Comparison of ENCODE assay signal across 23 cellular contexts in genomic region chr22:49768511-49768910, GRCh38. TPM values are rescaled to one million over a fixed set of nuclear protein-coding genes. Genes with fewer than 3 reads are reported as not detected.
A peak's percentile ranks its signal among the peaks of the same experiment; 100 is the strongest.
DNase-seq lines count a peak whose midpoint lies in the region; TF ChIP-seq lines count a peak whose summit lies in the region.
"Had no signal": no experiment of that assay in that cellular context is flagged by ENCODE, and none has a peak within 500 bp of the region (broad histone marks: within the 10 kb centered on the region; RNA-seq: fewer than 3 reads in every experiment).

No MANE protein-coding gene starts in this region.

- POLR2A ChIA-PET in CD4-positive, alpha-beta memory T cell (lab: Charles Lee; ENCODE audit: partially characterized antibody), result interaction anchor here (1.1 to 1.7 kb wide), 3 partner anchors 58 to 157 kb away, joined by 3 to 7 read pairs (median 5); no protein-coding TSS in a partner anchor
- POLR2A ChIA-PET in Caco-2 (lab: Charles Lee), result no interaction called here

- H2AFZ ChIP-seq in osteoblast (ENCODE audit: low read length), result no peak overlapping the region

- peaks cover 16% of the 10 kb centered on the region for H3K36me3 ChIP-seq in BE2C
- no peaks in the 10 kb centered on the region for H3K36me3 ChIP-seq in CD4-positive, alpha-beta memory T cell (ENCODE audit: insufficient read depth, low read length)
- H3K36me3 ChIP-seq in osteoblast (ENCODE audit: insufficient read depth, low read length), result peaks cover 9% of the 10 kb centered on the region
- no peaks in the 10 kb centered on the region; the same call in 1 of the 2 replicates for H3K36me3 ChIP-seq in Caco-2 (ENCODE audit: control insufficient read depth, insufficient read depth, low read length)
- H3K36me3 ChIP-seq: HAP-1 had no signal

- H3K4me1 ChIP-seq in BE2C (no peaks in the 10 kb centered on the region), osteoblast (ENCODE audit: insufficient read depth, low read length) (no peaks in the 10 kb centered on the region), Caco-2 (no peaks in the 10 kb centered on the region)
- no peaks in the 10 kb centered on the region for H3K4me1 ChIP-seq in CD4-positive, alpha-beta memory T cell (ENCODE audit: insufficient read depth, low read length)
- H3K4me1 ChIP-seq: SJSA1 had no signal

- H3K4me2 ChIP-seq in osteoblast (ENCODE audit: insufficient read depth, low read length), result no peak overlapping the region
- H3K4me2 ChIP-seq: smooth muscle cell had no signal

- H3K9me3 Mint-ChIP-seq in CD4-positive, alpha-beta memory T cell, result peaks cover 0 to 12% (median 10%) of the 10 kb centered on the region in 8 donors
- H3K9me3 Mint-ChIP-seq in glutamatergic neuron (ENCODE audit: unreplicated experiment), result peaks cover 4% of the 10 kb centered on the region
- H3K9me3 Mint-ChIP-seq in Caco-2 (ENCODE audit: unreplicated experiment), result peaks cover 18% of the 10 kb centered on the region

- peaks cover 0 to 7% (median 4%) of the 10 kb centered on the region in 4 donors for H3K4me1 Mint-ChIP-seq in CD4-positive, alpha-beta memory T cell
- H3K4me1 Mint-ChIP-seq in glutamatergic neuron (ENCODE audit: low read depth, unreplicated experiment), result peaks cover 6% of the 10 kb centered on the region
- H3K4me1 Mint-ChIP-seq in Caco-2 (ENCODE audit: low read depth, unreplicated experiment), result no peaks in the 10 kb centered on the region

- H4K20me1 ChIP-seq in osteoblast (ENCODE audit: insufficient read depth, low read length), result peaks cover 8% of the 10 kb centered on the region

- peak overlapping the region in 5 of 7 donors; percentile 22 to 79 (median 62) for H3K27ac Mint-ChIP-seq in CD4-positive, alpha-beta memory T cell
- peak overlapping the region; percentile 74 for H3K27ac Mint-ChIP-seq in glutamatergic neuron (ENCODE audit: unreplicated experiment)
- H3K27ac Mint-ChIP-seq in Caco-2 (ENCODE audit: unreplicated experiment), result no peak overlapping the region
- H3K27ac Mint-ChIP-seq: T-helper 1 cell treated with Interleukin-12 subunit alpha and Interleukin-12 subunit beta and Interleukin-4 antibody, amounts not matched to agents 30 μg/mL and 1 μg/mL, for 36 hours had no signal

- BruUV-seq in Caco-2 (replicated peaks; lab: Mats Ljungman, UMichigan), result no TSS peak

- no peaks in the 10 kb centered on the region for H3K27me3 Mint-ChIP-seq in CD4-positive, alpha-beta memory T cell
- peaks cover 16% of the 10 kb centered on the region for H3K27me3 Mint-ChIP-seq in glutamatergic neuron (ENCODE audit: unreplicated experiment)
- no peaks in the 10 kb centered on the region for H3K27me3 Mint-ChIP-seq in Caco-2 (ENCODE audit: insufficient read depth, unreplicated experiment)
- H3K27me3 Mint-ChIP-seq: naive thymus-derived CD4-positive, alpha-beta T cell; stimulated activated naive CD8-positive, alpha-beta T cell treated with anti-CD3 and anti-CD28 coated beads, Interleukin-15, amount 100 ng/mL, for 72 hours had no signal

- TF ChIP-seq CTCF in BE2C (IDR thresholded peaks at IDR 0.05; ENCODE audit: low read depth, low read length) (no peak), glutamatergic neuron (IDR thresholded peaks at IDR 0.05; ENCODE audit: partially characterized antibody, unreplicated experiment) (no peak), osteoblast (IDR thresholded peaks at IDR 0.05; ENCODE audit: extremely low read depth, low read depth, low read length) (no peak), Caco-2 (IDR thresholded peaks at IDR 0.05; ENCODE audit: insufficient read depth in 1 of 2, low read depth in 1 of 2, low read length in 1 of 2, severe bottlenecking in 1 of 2, unreplicated experiment in 1 of 2) (no peak), foreskin fibroblast (IDR thresholded peaks at IDR 0.05; ENCODE audit: low read depth, low read length) (no peak)

- intact Hi-C loops in CD4-positive, alpha-beta memory T cell (cut with micrococcal nuclease), result loop anchor here (5.0 to 10.0 kb wide), 2 partner anchors 39 to 116 kb away; no protein-coding TSS in a partner anchor
- intact Hi-C loops in Caco-2 (cut with micrococcal nuclease; ENCODE audit: unreplicated experiment), result loop anchor here (5.0 kb wide), 1 partner anchor 264 kb away; no protein-coding TSS in a partner anchor

- no peak overlapping the region for H3K27ac ChIP-seq in CD4-positive, alpha-beta memory T cell (ENCODE audit: low read depth, low read length)
- no peak overlapping the region for H3K27ac ChIP-seq in osteoblast (ENCODE audit: low read depth, low read length)
- H3K27ac ChIP-seq: heart left ventricle, SJSA1 had no signal

- no peaks in the 10 kb centered on the region for H3K79me2 ChIP-seq in osteoblast (ENCODE audit: insufficient read depth, low read length)

- H3K36me3 Mint-ChIP-seq in CD4-positive, alpha-beta memory T cell, result peaks cover 4 to 16% of the 10 kb centered on the region in 2 donors
- H3K36me3 Mint-ChIP-seq in glutamatergic neuron (ENCODE audit: unreplicated experiment) (peaks cover 7% of the 10 kb centered on the region), Caco-2 (ENCODE audit: insufficient read depth, unreplicated experiment) (peaks cover 68% of the 10 kb centered on the region)

- CTCF ChIA-PET in CD4-positive, alpha-beta memory T cell (lab: Charles Lee; ENCODE audit: partially characterized antibody), result interaction anchor here (0.7 to 4.6 kb wide), 9 partner anchors 9 to 262 kb away, joined by 3 to 58 read pairs (median 6); no protein-coding TSS in a partner anchor
- CTCF ChIA-PET in Caco-2 (lab: Charles Lee), result no interaction called here

- DNase-seq in BE2C (peak; percentile 6), glutamatergic neuron (no peak), osteoblast (ENCODE audit: insufficient read length, low spot score, missing footprints) (peak; percentile 71), DMS79 (lab: John Stamatoyannopoulos, UW) (no peak), Caco-2 (no peak), foreskin fibroblast (no peak)
- DNase-seq in CD4-positive, alpha-beta memory T cell, result peak in 1 of 5 donors; percentile 29
- DNase-seq: activated CD4-positive, alpha-beta T cell treated with anti-CD3 and anti-CD28 coated beads, Interleukin-2, amount 50 U/mL, for 48 hours; activated T-cell treated with anti-CD3 and anti-CD28 coated beads, Interleukin-2, amount 50 U/mL, for 48 hours; COR-L47; mammary epithelial cell; MV-4-11; NCI-H187; NCI-H774; stimulated activated CD4-positive, alpha-beta T cell treated with anti-CD3 and anti-CD28 coated beads, Interleukin-4, amount 100 ng/mL, for 24 hours; stimulated activated naive CD8-positive, alpha-beta T cell treated with anti-CD3 and anti-CD28 coated beads, Interleukin-15, amount 100 ng/mL, for 72 hours had no signal

- H3K4me3 Mint-ChIP-seq in CD4-positive, alpha-beta memory T cell, result no peak overlapping the region
- H3K4me3 Mint-ChIP-seq in glutamatergic neuron (ENCODE audit: unreplicated experiment), result peak overlapping the region; percentile 6
- no peak overlapping the region for H3K4me3 Mint-ChIP-seq in Caco-2 (ENCODE audit: unreplicated experiment)
- H3K4me3 Mint-ChIP-seq: naive thymus-derived CD4-positive, alpha-beta T cell; stimulated activated naive CD8-positive, alpha-beta T cell treated with anti-CD3 and anti-CD28 coated beads, Interleukin-15, amount 100 ng/mL, for 72 hours; T-helper 1 cell treated with Interleukin-12 subunit alpha and Interleukin-12 subunit beta and Interleukin-4 antibody, amounts not matched to agents 30 μg/mL and 1 μg/mL, for 36 hours had no signal

- H3K9me3 ChIP-seq in BE2C (no peaks in the 10 kb centered on the region), osteoblast (ENCODE audit: low read depth, low read length) (no peaks in the 10 kb centered on the region), Caco-2 (peaks cover 12% of the 10 kb centered on the region)
- H3K9me3 ChIP-seq in CD4-positive, alpha-beta memory T cell (ENCODE audit: control insufficient read depth in 1 of 2, low read length in 2 of 2), result no peaks in the 10 kb centered on the region

- no peak overlapping the region for H3K4me3 ChIP-seq in BE2C (ENCODE audit: low read depth, low read length)
- no peak overlapping the region for H3K4me3 ChIP-seq in CD4-positive, alpha-beta memory T cell (ENCODE audit: low read length in 2 of 2)
- H3K4me3 ChIP-seq in osteoblast (ENCODE audit: insufficient read depth, low read length), result no peak overlapping the region
- no peak overlapping the region for H3K4me3 ChIP-seq in Caco-2 (ENCODE audit: low read depth, low read length)
- H3K4me3 ChIP-seq in foreskin fibroblast (ENCODE audit: low read depth in 1 of 2, low read length in 2 of 2), result no peak overlapping the region
- H3K4me3 ChIP-seq: HAP-1, heart left ventricle, SJSA1, smooth muscle cell, tibial nerve had no signal

- H3K27me3 ChIP-seq in BE2C (no peaks in the 10 kb centered on the region), osteoblast (ENCODE audit: insufficient read depth, low read length) (no peaks in the 10 kb centered on the region), Caco-2 (replicated peaks; ENCODE audit: control insufficient read depth, insufficient read depth, low read length) (no peaks in the 10 kb centered on the region)
- H3K27me3 ChIP-seq in CD4-positive, alpha-beta memory T cell (ENCODE audit: insufficient read depth, low read length), result no peaks in the 10 kb centered on the region
- H3K27me3 ChIP-seq: heart left ventricle, SJSA1, tibial nerve had no signal

RNA-seq across cellular contexts. Expression of gene BRD1, which starts 59.2 kb away (rescaled TPM):
- 61.6 TPM for polyA plus RNA-seq in BE2C (2012; ENCODE audit: insufficient read depth, insufficient read length, low read depth)
- total RNA-seq in CD4-positive, alpha-beta memory T cell, result 10 to 100 TPM; 84.0 to 88.1 TPM
- 1 to 10 TPM in 1 of 2 donors, under 1 TPM in 1; 0.94 to 5.1 TPM for polyA plus RNA-seq in CD4-positive, alpha-beta memory T cell
- 73.7 TPM for total RNA-seq in glutamatergic neuron (ENCODE audit: unreplicated experiment)
- 23.5 and 25.9 TPM in 2 replicates for total RNA-seq in osteoblast
- total RNA-seq in Caco-2 (2022), result 46.9 and 48.3 TPM in 2 replicates

Comparison
In these comparisons a context has a peak if more than half of its experiments do, and no peak if none do; other contexts are left out.
1. DNase-seq: peak in BE2C (single experiment) and osteoblast (single experiment); none in glutamatergic neuron (single experiment), DMS79 (single experiment), Caco-2 (0 of 2) and foreskin fibroblast (0 of 2).